Comparison of ENCODE assay signal across 15 cellular contexts in genomic region chr15:94023520-94023919, GRCh38.
"Had no signal": no experiment of that assay in that cellular context is flagged by ENCODE, and none has a peak within 500 bp of the region (broad histone marks: within the 10 kb centered on the region; RNA-seq: fewer than 3 reads in every experiment).

No MANE protein-coding gene starts in this region.

- ATAC-seq: activated CD4-positive, CD25-positive, alpha-beta regulatory T cell treated with anti-CD3 and anti-CD28 coated beads, Interleukin-2, amount 50 U/mL, for 24 hours; activated CD8-positive, alpha-beta memory T cell treated with anti-CD3 and anti-CD28 coated beads, Interleukin-2, amount 10 ng/mL, durations not matched to agents 7 days and 5 days; activated naive CD4-positive, alpha-beta T cell treated with anti-CD3 and anti-CD28 coated beads, Interleukin-2, amount 50 U/mL, for 72 hours; natural killer cell treated with Interleukin-12 subunit alpha and Interleukin-12 subunit beta and Interleukin-15 and Interleukin-18, amount 100 ng/mL, for 72 hours; psoas muscle had no signal

- DNase-seq: activated CD4-positive, alpha-beta T cell treated with anti-CD3 and anti-CD28 coated beads, Interleukin-2, amount 50 U/mL, for 4 hours; activated CD8-positive, alpha-beta memory T cell treated with anti-CD3 and anti-CD28 coated beads, Interleukin-2, amount 10 ng/mL, durations not matched to agents 7 days and 5 days; activated effector memory CD4-positive, alpha-beta T cell treated with Interleukin-2 at 50 U/mL for 16 hours; activated T-cell treated with anti-CD3 and anti-CD28 coated beads, Interleukin-2, amount 50 U/mL, for 24 hours; esophagus squamous epithelium; left cardiac atrium; occipital lobe; psoas muscle; stimulated activated CD4-positive, alpha-beta T cell treated with anti-CD3 and anti-CD28 coated beads, Interleukin-15, amount 100 ng/mL, for 24 hours; stimulated activated CD4-positive, alpha-beta T cell treated with anti-CD3 and anti-CD28 coated beads, Interleukin-4, amount 100 ng/mL, for 24 hours; SW 1271; thyroid gland had no signal
